In genomic region chrX:15564981-15565579, GRCh38 we compare ENCODE assay signal across 8 cellular contexts.
DNase-seq lines count a peak whose midpoint lies in the region; ATAC-seq and TF ChIP-seq lines count a peak whose summit lies in the region.

No MANE protein-coding gene starts in this region.

- peak; percentile 2 for DNase-seq in activated naive CD4-positive, alpha-beta T cell treated with Interleukin-2 at 50 U/mL for 16 hours
- no peak for DNase-seq in activated naive CD4-positive, alpha-beta T cell (lab: John Stamatoyannopoulos, UW)
- peak; percentile 78 for DNase-seq in NCI-H69 (lab: John Stamatoyannopoulos, UW)
- peak; percentile 12 for DNase-seq in activated naive CD4-positive, alpha-beta T cell treated with anti-CD3 and anti-CD28 coated beads, Interleukin-2, amount 50 U/mL, for 16 hours
- peak; percentile 36 for DNase-seq in glomerular visceral epithelial cell (ENCODE audit: extremely low spot score)
- peak; percentile 25 to 90 (median 37) for DNase-seq in posterior cingulate gyrus

- intact Hi-C loops in posterior cingulate gyrus (cut with DNase I): loop anchor here (1.0 to 10.0 kb wide), 4 partner anchors 67 to 260 kb away; no protein-coding TSS in a partner anchor

- ATAC-seq in HG03520 (IDR thresholded peaks at IDR 0.05; ENCODE audit: unreplicated experiment) (peak; percentile 55), GM18505 (IDR thresholded peaks at IDR 0.05; ENCODE audit: unreplicated experiment) (no peak)

- TF ChIP-seq POLR2A in GM18505 (IDR thresholded peaks at IDR 0.05; ENCODE audit: borderline replicate concordance, extremely low read depth, insufficient read depth, insufficient read length): no peak

Comparison
In these comparisons a context has a peak if more than half of its experiments do, and no peak if none do; other contexts are left out.
1. DNase-seq: peak in activated naive CD4-positive, alpha-beta T cell treated with Interleukin-2 at 50 U/mL for 16 hours (single experiment), NCI-H69 (single experiment), activated naive CD4-positive, alpha-beta T cell treated with anti-CD3 and anti-CD28 coated beads, Interleukin-2, amount 50 U/mL, for 16 hours (single experiment), glomerular visceral epithelial cell (single experiment) and posterior cingulate gyrus (10 of 10); none in activated naive CD4-positive, alpha-beta T cell (0 of 4).